In genomic region chr4:1544435-1544834, GRCh38 we compare ENCODE assay signal across 8 cellular contexts.
DNase-seq lines count a peak whose midpoint lies in the region; ATAC-seq and TF ChIP-seq lines count a peak whose summit lies in the region.
"Not testable (repeated sequence)": the region's sequence is repeated elsewhere in the genome, so short reads cannot be mapped to it uniquely, and the experiment has no call there.

No MANE protein-coding gene starts in this region.

- not testable (repeated sequence) for TF ChIP-seq CTCF in nephron progenitor cell (IDR thresholded peaks at IDR 0.05)

- H3K36me3 ChIP-seq in CD4-positive, CD25-positive, alpha-beta regulatory T cell (ENCODE audit: control insufficient read depth, insufficient read depth, low read length); Karpas-422 (ENCODE audit: insufficient read depth, low read length): not testable (repeated sequence)

- H3K27me3 ChIP-seq in CD4-positive, CD25-positive, alpha-beta regulatory T cell (ENCODE audit: control insufficient read depth, insufficient read depth, low read length); Karpas-422 (ENCODE audit: low read length): not testable (repeated sequence)

- not testable (repeated sequence) for H3K27me3 Mint-ChIP-seq in CD4-positive, CD25-positive, alpha-beta regulatory T cell; activated naive CD8-positive, alpha-beta T cell
- H3K27me3 Mint-ChIP-seq in T-helper 17 cell (peaks cover 21% of the 10 kb centered on the region), nephron progenitor cell (ENCODE audit: low read depth, poor library complexity) (peaks cover 34% of the 10 kb centered on the region)
- peaks cover 23% of the 10 kb centered on the region for H3K27me3 Mint-ChIP-seq in stimulated activated naive CD8-positive, alpha-beta T cell treated with anti-CD3 and anti-CD28 coated beads, Interleukin-15, amount 100 ng/mL, for 72 hours

- ATAC-seq in CD4-positive, CD25-positive, alpha-beta regulatory T cell (ENCODE audit: low read depth in 2 of 2) = peak in 1 of 2 donors; percentile 13
- not testable (repeated sequence) for ATAC-seq in T-helper 17 cell, Right ventricle myocardium inferior
- peak; percentile 4 for ATAC-seq in stimulated activated naive CD8-positive, alpha-beta T cell treated with anti-CD3 and anti-CD28 coated beads, Interleukin-15, amount 100 ng/mL, for 72 hours

- H3K4me3 ChIP-seq in CD4-positive, CD25-positive, alpha-beta regulatory T cell (ENCODE audit: low read depth, low read length); Karpas-422 (ENCODE audit: low read length): not testable (repeated sequence)

- peaks cover 0 to 33% (median 10%) of the 10 kb centered on the region in 4 donors for H3K4me1 Mint-ChIP-seq in CD4-positive, CD25-positive, alpha-beta regulatory T cell
- H3K4me1 Mint-ChIP-seq in T-helper 17 cell (peaks cover 11% of the 10 kb centered on the region), nephron progenitor cell (peaks cover 43% of the 10 kb centered on the region)
- H3K4me1 Mint-ChIP-seq in activated naive CD8-positive, alpha-beta T cell (ENCODE audit: low read depth) = peaks cover 21% of the 10 kb centered on the region
- H3K4me1 Mint-ChIP-seq in stimulated activated naive CD8-positive, alpha-beta T cell treated with anti-CD3 and anti-CD28 coated beads, Interleukin-15, amount 100 ng/mL, for 72 hours = peaks cover 26% of the 10 kb centered on the region

- not testable (repeated sequence) for H3K9me2 ChIP-seq in Karpas-422 (replicated peaks; ENCODE audit: insufficient read depth, low read length)

- peak overlapping the region in 3 of 4 donors; percentile 21 to 87 (median 78) for H3K4me3 Mint-ChIP-seq in CD4-positive, CD25-positive, alpha-beta regulatory T cell
- H3K4me3 Mint-ChIP-seq in T-helper 17 cell = not testable (repeated sequence)
- peak overlapping the region; percentile 44 for H3K4me3 Mint-ChIP-seq in activated naive CD8-positive, alpha-beta T cell
- H3K4me3 Mint-ChIP-seq in nephron progenitor cell = peak overlapping the region; percentile 37
- H3K4me3 Mint-ChIP-seq in stimulated activated naive CD8-positive, alpha-beta T cell treated with anti-CD3 and anti-CD28 coated beads, Interleukin-15, amount 100 ng/mL, for 72 hours = peak overlapping the region in 1 of 2 donors; percentile 42

- peak overlapping the region; percentile 55 for H3K27ac ChIP-seq in CD4-positive, CD25-positive, alpha-beta regulatory T cell (ENCODE audit: insufficient read depth, low read length, poor library complexity, severe bottlenecking)
- H3K27ac ChIP-seq in Karpas-422 (ENCODE audit: low read length) = not testable (repeated sequence)

- intact Hi-C loops in Right ventricle myocardium inferior (cut with DNase I) = not testable (repeated sequence)

- not testable (repeated sequence) for H3K4me2 ChIP-seq in Karpas-422 (ENCODE audit: low read depth, low read length, poor library complexity, severe bottlenecking)

- H3K9ac ChIP-seq in Karpas-422 (ENCODE audit: low read length) = not testable (repeated sequence)

- not testable (repeated sequence) for H2AFZ ChIP-seq in Karpas-422 (ENCODE audit: low read length)

- peaks cover 30% of the 10 kb centered on the region for H3K4me1 ChIP-seq in CD4-positive, CD25-positive, alpha-beta regulatory T cell (ENCODE audit: control insufficient read depth, insufficient read depth, low read length, poor library complexity, severe bottlenecking)
- H3K4me1 ChIP-seq in Karpas-422 (ENCODE audit: low read length) = not testable (repeated sequence)

- H3K79me2 ChIP-seq in Karpas-422 (ENCODE audit: low read length) = not testable (repeated sequence)

- DNase-seq in CD4-positive, CD25-positive, alpha-beta regulatory T cell = peak in 1 of 3 donors; percentile 37
- DNase-seq in Karpas-422 = peak; percentile 47
- DNase-seq in T-helper 17 cell; nephron progenitor cell; stimulated activated naive CD8-positive, alpha-beta T cell treated with anti-CD3 and anti-CD28 coated beads, Interleukin-15, amount 100 ng/mL, for 72 hours: not testable (repeated sequence)
- DNase-seq in Right ventricle myocardium inferior (ENCODE audit: missing footprints) = peak; percentile 37
- DNase-seq in left kidney (ENCODE audit: low read depth, low spot score) = peak; percentile 61

- H3K9me3 ChIP-seq in CD4-positive, CD25-positive, alpha-beta regulatory T cell (ENCODE audit: control insufficient read depth in 2 of 2, low read length in 2 of 2); Karpas-422 (ENCODE audit: low read length); T-helper 17 cell (ENCODE audit: control insufficient read depth, low read length, poor library complexity, severe bottlenecking): not testable (repeated sequence)

- not testable (repeated sequence) for H3K36me3 Mint-ChIP-seq in CD4-positive, CD25-positive, alpha-beta regulatory T cell; T-helper 17 cell (ENCODE audit: low read depth); activated naive CD8-positive, alpha-beta T cell; nephron progenitor cell (ENCODE audit: low read depth)

- H3K9me3 Mint-ChIP-seq in CD4-positive, CD25-positive, alpha-beta regulatory T cell; activated naive CD8-positive, alpha-beta T cell (ENCODE audit: low read depth); nephron progenitor cell; stimulated activated naive CD8-positive, alpha-beta T cell treated with anti-CD3 and anti-CD28 coated beads, Interleukin-15, amount 100 ng/mL, for 72 hours: not testable (repeated sequence)

- not testable (repeated sequence) for H4K20me1 ChIP-seq in Karpas-422 (ENCODE audit: insufficient read depth, low read depth, low read length)

- H3K27ac Mint-ChIP-seq in CD4-positive, CD25-positive, alpha-beta regulatory T cell = peak overlapping the region; percentile 92 to 97 (median 95)
- peak overlapping the region; percentile 21 for H3K27ac Mint-ChIP-seq in T-helper 17 cell
- H3K27ac Mint-ChIP-seq in activated naive CD8-positive, alpha-beta T cell; nephron progenitor cell: not testable (repeated sequence)
- peak overlapping the region; percentile 33 to 48 for H3K27ac Mint-ChIP-seq in stimulated activated naive CD8-positive, alpha-beta T cell treated with anti-CD3 and anti-CD28 coated beads, Interleukin-15, amount 100 ng/mL, for 72 hours
